1 cellular context compared by ENCODE assay signal in the genomic region with DNA sequence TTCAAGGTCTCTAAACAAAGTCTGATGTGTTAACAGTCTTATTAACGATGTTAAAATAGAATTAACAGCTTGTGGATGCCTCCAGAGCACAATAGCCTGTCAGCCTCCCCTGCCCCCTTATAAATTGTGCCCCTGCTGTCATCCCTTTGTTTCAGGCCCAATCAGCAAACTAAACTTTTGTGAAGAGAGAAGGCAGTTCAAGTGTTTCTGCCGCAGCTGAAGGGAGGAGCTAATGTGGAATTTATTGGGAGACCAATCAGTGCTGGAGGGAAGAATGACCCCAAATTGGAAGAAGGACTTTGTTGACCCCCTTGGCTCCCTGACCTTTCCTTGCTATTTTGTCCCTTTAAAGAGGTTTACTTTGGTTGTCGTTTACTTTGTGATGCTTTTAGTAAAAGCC.
A peak's percentile ranks its signal among the peaks of the same experiment; 100 is the strongest.
TF ChIP-seq lines count a peak whose summit lies in the region.

No MANE protein-coding gene starts in this region.

TF ChIP-seq in WTC11, 78 proteins besides CTCF, POLR2A, EP300 and RAD21 (continued from another document):
- TF ChIP-seq HMGA2 (CRISPR knock-in tag; IDR thresholded peaks at IDR 0.05) (no peak), CREB1 (CRISPR knock-in tag; IDR thresholded peaks at IDR 0.05) (no peak), ETV6 (CRISPR knock-in tag; IDR thresholded peaks at IDR 0.05) (peak; percentile 54; the same call in 1 of the 2 replicates)
